17 cellular contexts compared by ENCODE assay signal in genomic region chr17:70074991-70075390, GRCh38. TPM values are rescaled to one million over a fixed set of nuclear protein-coding genes. Genes with fewer than 3 reads are reported as not detected.
DNase-seq lines count a peak whose midpoint lies in the region; ATAC-seq and TF ChIP-seq lines count a peak whose summit lies in the region.
"Had no signal": no experiment of that assay in that cellular context is flagged by ENCODE, and none has a peak within 500 bp of the region (broad histone marks: within the 10 kb centered on the region; RNA-seq: fewer than 3 reads in every experiment).

TSS of gene KCNJ16 (plus strand) at chr17:70075225. CDS start at chr17:70132088, 56,863 bp downstream.

- POLR2A ChIA-PET in HEK293 (lab: Yijun Ruan, JAX), result no interaction called here

- intact Hi-C loops in stomach (cut with DNase I; ENCODE audit: low total_unique reads), result no loop called here

- peak in 2 of 3 donors; percentile 55 to 75 for DNase-seq in Peyer's patch
- peak; percentile 99 for DNase-seq in kidney epithelial cell (ENCODE audit: low read depth)
- peak; percentile 73 for DNase-seq in stomach
- no peak for DNase-seq in NCI-H524 (lab: John Stamatoyannopoulos, UW)
- no peak for DNase-seq in hypothalamus (lab: John Stamatoyannopoulos, UW)
- DNase-seq: activated naive CD4-positive, alpha-beta T cell treated with anti-CD3 and anti-CD28 coated beads for 36 hours; effector CD8-positive, alpha-beta T cell; immature natural killer cell; MM.1S; RPMI8226; T-helper 1 cell had no signal

- H3K4me3 ChIP-seq in HEK293 (ENCODE audit: low read depth, low read length), result no peak within 1 kb of the TSS
- H3K4me3 ChIP-seq in Peyer's patch, result no peak within 1 kb of the TSS
- peak within 1 kb of the TSS; percentile 50 for H3K4me3 ChIP-seq in kidney epithelial cell (ENCODE audit: low read depth, low read length)
- H3K4me3 ChIP-seq in stomach, result peak within 1 kb of the TSS in 2 of 4 donors; percentile 18 to 27
- H3K4me3 ChIP-seq: BLaER1 treated with 17β-estradiol and CSF1 and Interleukin-3, amounts not matched to agents 10 nM and 100 nM; suprapubic skin had no signal

- peaks cover 6% of the 10 kb centered on the region; the same call in 1 of the 2 replicates for H3K4me1 ChIP-seq in HEK293 (ENCODE audit: control insufficient read depth, insufficient read depth, low read length)
- no peaks in the 10 kb centered on the region for H3K4me1 ChIP-seq in Peyer's patch
- H3K4me1 ChIP-seq in stomach, result peaks cover 0 to 9% (median 4%) of the 10 kb centered on the region in 4 donors

- TF ChIP-seq EP300 in stomach (IDR thresholded peaks at IDR 0.05), result no peak

- WGBS in stomach, 5 donors, result 29 to 51% (median 35%) methylated on average over 3 of the region's 3 CpGs

- CTCF ChIA-PET in HEK293 (lab: Yijun Ruan, JAX), result interaction anchor here (0.5 to 0.8 kb wide), 3 partner anchors 12 to 466 kb away, joined by 3 read pairs; no protein-coding TSS in a partner anchor

- H3K27ac ChIP-seq in HEK293 (ENCODE audit: extremely low read depth, low read depth, low read length) (no peak within 1 kb of the TSS), Peyer's patch (peak within 1 kb of the TSS in 1 of 4 donors; percentile 31), stomach (peak within 1 kb of the TSS; percentile 34 to 75 (median 52))
- H3K27ac ChIP-seq: BLaER1 treated with 17β-estradiol and CSF1 and Interleukin-3, amounts not matched to agents 10 nM and 100 nM; suprapubic skin had no signal

- H3K36me3 ChIP-seq in HEK293 (ENCODE audit: control insufficient read depth in 2 of 2, insufficient read depth in 1 of 2, low read length in 2 of 2) (no peaks in the 10 kb centered on the region), Peyer's patch (no peaks in the 10 kb centered on the region), kidney epithelial cell (ENCODE audit: control insufficient read depth, insufficient read depth, low read length) (no peaks in the 10 kb centered on the region), stomach (no peaks in the 10 kb centered on the region)
- H3K36me3 ChIP-seq: BLaER1 treated with 17β-estradiol and CSF1 and Interleukin-3, amounts not matched to agents 10 nM and 100 nM; suprapubic skin had no signal

- TF ChIP-seq POLR2A in Peyer's patch (IDR thresholded peaks at IDR 0.05) (no peak), stomach (IDR thresholded peaks at IDR 0.05) (no peak), GM18505 (IDR thresholded peaks at IDR 0.05; ENCODE audit: borderline replicate concordance, extremely low read depth, insufficient read depth, insufficient read length) (no peak)

- ATAC-seq in GM18505 (IDR thresholded peaks at IDR 0.05; ENCODE audit: unreplicated experiment), result no peak
- ATAC-seq: activated CD4-positive, CD25-positive, alpha-beta regulatory T cell treated with anti-CD3 and anti-CD28 coated beads, Interleukin-2, amount 50 U/mL, for 24 hours had no signal

- TF ChIP-seq CTCF in HEK293 (tag by site-specific recombination; IDR thresholded peaks at IDR 0.05), result no peak
- TF ChIP-seq CTCF in Peyer's patch (IDR thresholded peaks at IDR 0.05), result no peak
- no peak for TF ChIP-seq CTCF in kidney epithelial cell (IDR thresholded peaks at IDR 0.05; ENCODE audit: insufficient read depth, low read length, poor library complexity, severe bottlenecking)
- TF ChIP-seq CTCF in stomach (IDR thresholded peaks at IDR 0.05), result no peak

- H3K9me3 ChIP-seq in HEK293 (ENCODE audit: control insufficient read depth, insufficient read depth, low read depth, low read length) (no peaks in the 10 kb centered on the region), Peyer's patch (no peaks in the 10 kb centered on the region), stomach (no peaks in the 10 kb centered on the region)
- H3K9me3 ChIP-seq: BLaER1 treated with 17β-estradiol and CSF1 and Interleukin-3, amounts not matched to agents 10 nM and 100 nM; suprapubic skin had no signal

- H3K27me3 ChIP-seq in Peyer's patch (no peaks in the 10 kb centered on the region), kidney epithelial cell (ENCODE audit: control insufficient read depth, insufficient read depth, low read length) (no peaks in the 10 kb centered on the region), stomach (no peaks in the 10 kb centered on the region)
- H3K27me3 ChIP-seq: BLaER1 treated with 17β-estradiol and CSF1 and Interleukin-3, amounts not matched to agents 10 nM and 100 nM; suprapubic skin had no signal

TF ChIP-seq in HEK293, 187 proteins besides CTCF, POLR2A, EP300 and RAD21:
- TF ChIP-seq SALL2 (tag by site-specific recombination; IDR thresholded peaks at IDR 0.05; ENCODE audit: borderline replicate concordance) (no peak), ATF2 (tag by site-specific recombination; IDR thresholded peaks at IDR 0.05; ENCODE audit: low read depth) (peak; percentile 48; the same call in 1 of the 2 replicates)

RNA-seq across cellular contexts. Expression of gene KCNJ16, which starts in this region (rescaled TPM):
- under 1 TPM in 2 of 4 donors, not detected in 2; 0.57 to 0.67 TPM for total RNA-seq in Peyer's patch
- total RNA-seq in kidney epithelial cell, result 4.1 and 4.7 TPM in 2 replicates
- 100 to 1,000 TPM in 1 of 5 donors, 10 to 100 TPM in 3, not detected in 1; 12.9 to 135 (median 34.0) TPM for total RNA-seq in stomach
- 10 to 100 TPM in 1 of 3 donors, 1 to 10 TPM in 2; 5.9 to 10.5 (median 9.1) TPM for polyA plus RNA-seq in stomach
- total RNA-seq: activated naive CD4-positive, alpha-beta T cell treated with anti-CD3 and anti-CD28 coated beads for 36 hours; NCI-H460; suprapubic skin had no signal
- polyA plus RNA-seq: immature natural killer cell had no signal

Comparison
In these comparisons a context has a peak if more than half of its experiments do, and no peak if none do; other contexts are left out.
1. Peak in DNase-seq in Peyer's patch; RNA of the gene not detected or under 1 TPM.
2. DNase-seq: peak in kidney epithelial cell (single experiment) and stomach (single experiment); none in NCI-H524 (0 of 2) and hypothalamus (0 of 51).